Comparison of ENCODE assay signal across 8 cellular contexts in genomic region chr15:41494922-41495735, GRCh38. TPM values are rescaled to one million over a fixed set of nuclear protein-coding genes. Genes with fewer than 3 reads are reported as not detected.
DNase-seq lines count a peak whose midpoint lies in the region; ATAC-seq, FAIRE-seq and TF ChIP-seq lines count a peak whose summit lies in the region.

No MANE protein-coding gene starts in this region.

- no peak overlapping the region for H2AFZ ChIP-seq in fibroblast of lung (ENCODE audit: low read length)

- FAIRE-seq in small intestine (lab: Jason Lieb, UNC): no peak

- H3K9me3 ChIP-seq in fibroblast of lung (ENCODE audit: control insufficient read depth, insufficient read depth, low read depth, low read length) (no peaks in the 10 kb centered on the region), small intestine (ENCODE audit: control insufficient read depth, low read depth) (no peaks in the 10 kb centered on the region)

- WGBS in small intestine, 3 donors: 1 to 5% (median 3%) methylated on average over 41 to 60 of the region's 60 CpGs

- TF ChIP-seq CTCF in GM12864 (IDR thresholded peaks at IDR 0.05; ENCODE audit: low read depth, low read length, missing control alignments): no peak
- no peak for TF ChIP-seq CTCF in fibroblast of lung (conservative IDR thresholded peaks at IDR 0.05 in 1 of 2, IDR thresholded peaks at IDR 0.05 in 1 of 2; ENCODE audit: low read depth in 1 of 2, low read length in 2 of 2)

- peaks cover 46% of the 10 kb centered on the region for H3K27me3 Mint-ChIP-seq in activated CD4-positive, alpha-beta T cell treated with anti-CD3 and anti-CD28 coated beads, Interleukin-2, amount 10 ng/mL, durations not matched to agents 24 days and 14 days

- H3K27ac ChIP-seq in fibroblast of lung (ENCODE audit: insufficient read depth, low read length): no peak overlapping the region
- peak overlapping the region; percentile 94 to 95 for H3K27ac ChIP-seq in small intestine (ENCODE audit: low read depth in 1 of 2, low read length in 1 of 2)

- H3K4me3 Mint-ChIP-seq in activated CD4-positive, alpha-beta T cell treated with anti-CD3 and anti-CD28 coated beads, Interleukin-2, amount 10 ng/mL, durations not matched to agents 24 days and 14 days: peak overlapping the region; percentile 68

- H3K4me1 Mint-ChIP-seq in activated CD4-positive, alpha-beta T cell treated with anti-CD3 and anti-CD28 coated beads, Interleukin-2, amount 10 ng/mL, durations not matched to agents 24 days and 14 days: peaks cover 29% of the 10 kb centered on the region

- H4K20me1 ChIP-seq in fibroblast of lung (ENCODE audit: control insufficient read depth, extremely low read depth, insufficient read depth, low read length): no peaks in the 10 kb centered on the region

- intact Hi-C loops in activated CD4-positive, alpha-beta T cell treated with anti-CD3 and anti-CD28 coated beads, Interleukin-2, amount 10 ng/mL, durations not matched to agents 24 days and 14 days (cut with micrococcal nuclease): loop anchor here (5.0 kb wide), 6 partner anchors 73 to 1003 kb away; partner anchors contain the start of genes EHD4 and JMJD7

- no peaks in the 10 kb centered on the region for H3K36me3 Mint-ChIP-seq in activated CD4-positive, alpha-beta T cell treated with anti-CD3 and anti-CD28 coated beads, Interleukin-2, amount 10 ng/mL, durations not matched to agents 24 days and 14 days (ENCODE audit: low read depth)

- H3K4me3 ChIP-seq in GM12864 (ENCODE audit: low read depth, low read length) (peak overlapping the region; percentile 56), fibroblast of lung (replicated peaks in 1 of 4; ENCODE audit: control extremely low read depth in 1 of 4, insufficient read depth in 1 of 4, low read depth in 3 of 4, low read length in 4 of 4) (peak overlapping the region in 3 of 4 experiments; percentile 33 to 57 (median 56)), small intestine (ENCODE audit: low read depth in 1 of 2, low read length in 2 of 2) (peak overlapping the region in 1 of 2 donors; percentile 77)

- H3K27ac Mint-ChIP-seq in activated CD4-positive, alpha-beta T cell treated with anti-CD3 and anti-CD28 coated beads, Interleukin-2, amount 10 ng/mL, durations not matched to agents 24 days and 14 days: no peak overlapping the region

- no peaks in the 10 kb centered on the region for H3K79me2 ChIP-seq in fibroblast of lung (ENCODE audit: control insufficient read depth, insufficient read depth, low read length)

- peaks cover 18% of the 10 kb centered on the region for H3K4me1 ChIP-seq in fibroblast of lung (ENCODE audit: control insufficient read depth, extremely low read depth, insufficient read depth, low read length)
- H3K4me1 ChIP-seq in small intestine (ENCODE audit: control insufficient read depth in 2 of 2, insufficient read depth in 1 of 2, low read depth in 1 of 2, low read length in 1 of 2): peaks cover 3 to 11% of the 10 kb centered on the region in 2 donors

- no peaks in the 10 kb centered on the region for H3K36me3 ChIP-seq in fibroblast of lung (ENCODE audit: control insufficient read depth, insufficient read depth, low read length)
- no peaks in the 10 kb centered on the region for H3K36me3 ChIP-seq in small intestine (ENCODE audit: control insufficient read depth in 2 of 2, insufficient read depth in 2 of 2, low read length in 2 of 2)

- DNase-seq in GM12864 (ENCODE audit: low read depth) (no peak), fibroblast of lung (ENCODE audit: low read depth in 2 of 2) (no peak), small intestine (peak; percentile 42), NCI-H2196 (lab: John Stamatoyannopoulos, UW; ENCODE audit: unreplicated experiment) (no peak)
- DNase-seq in activated CD4-positive, alpha-beta T cell treated with anti-CD3 and anti-CD28 coated beads, Interleukin-2, amount 10 ng/mL, durations not matched to agents 24 days and 14 days: peak; percentile 80

- ATAC-seq in HG02885 (IDR thresholded peaks at IDR 0.05; ENCODE audit: poor library complexity, unreplicated experiment) (no peak), GM21786 (IDR thresholded peaks at IDR 0.05; ENCODE audit: unreplicated experiment) (no peak), HG03108 (IDR thresholded peaks at IDR 0.05; ENCODE audit: unreplicated experiment) (no peak)

- no peaks in the 10 kb centered on the region for H3K27me3 ChIP-seq in fibroblast of lung (ENCODE audit: control insufficient read depth, insufficient read depth, low read length)
- peaks cover 0 to 4% of the 10 kb centered on the region in 2 donors for H3K27me3 ChIP-seq in small intestine (ENCODE audit: control insufficient read depth in 2 of 2, insufficient read depth in 2 of 2, low read length in 2 of 2)

- H3K9me3 Mint-ChIP-seq in activated CD4-positive, alpha-beta T cell treated with anti-CD3 and anti-CD28 coated beads, Interleukin-2, amount 10 ng/mL, durations not matched to agents 24 days and 14 days: peaks cover 3% of the 10 kb centered on the region

- H3K4me2 ChIP-seq in fibroblast of lung (ENCODE audit: extremely low read depth, insufficient read depth, low read length): peak overlapping the region; percentile 46

- H3K9ac ChIP-seq in fibroblast of lung (ENCODE audit: insufficient read depth, low read length): no peak overlapping the region

RNA-seq across cellular contexts. Expression of gene ITPKA, which starts 1.5 kb away (rescaled TPM):
- 3.3 and 3.8 TPM in 2 replicates for total RNA-seq in activated CD4-positive, alpha-beta T cell treated with anti-CD3 and anti-CD28 coated beads, Interleukin-2, amount 10 ng/mL, durations not matched to agents 24 days and 14 days
- 3.9 and 35.0 TPM in 2 replicates for total RNA-seq in fibroblast of lung
- polyA plus RNA-seq in fibroblast of lung (0.32 and 2.9 TPM in 2 replicates), small intestine (10 to 100 TPM; 30.3 to 93.9 (median 49.4) TPM)
- polyA plus RNA-seq in fibroblast of lung (2012): 0.56 and 7.0 TPM in 2 replicates
- polyA minus RNA-seq in fibroblast of lung (ENCODE audit: low replicate concordance): 5.0 TPM in 1 of 2 replicates, not detected in the other

RNA-seq across cellular contexts. Expression of gene LTK, which starts 18.5 kb away (rescaled TPM):
- total RNA-seq in activated CD4-positive, alpha-beta T cell treated with anti-CD3 and anti-CD28 coated beads, Interleukin-2, amount 10 ng/mL, durations not matched to agents 24 days and 14 days: not detected in 2 replicates
- under 0.01 and 0.99 TPM in 2 replicates for total RNA-seq in fibroblast of lung
- polyA plus RNA-seq in fibroblast of lung (0.14 and 0.19 TPM in 2 replicates), small intestine (10 to 100 TPM; 17.4 to 68.4 (median 48.4) TPM)
- polyA plus RNA-seq in fibroblast of lung (2012): 0.48 and 0.71 TPM in 2 replicates
- polyA minus RNA-seq in fibroblast of lung (ENCODE audit: low replicate concordance): 0.59 and 0.67 TPM in 2 replicates

RNA-seq across cellular contexts. Expression of gene RPAP1, which starts 48.9 kb away (rescaled TPM):
- 56.5 and 61.3 TPM in 2 replicates for total RNA-seq in activated CD4-positive, alpha-beta T cell treated with anti-CD3 and anti-CD28 coated beads, Interleukin-2, amount 10 ng/mL, durations not matched to agents 24 days and 14 days
- total RNA-seq in fibroblast of lung: 14.4 and 18.0 TPM in 2 replicates
- 5.9 and 7.9 TPM in 2 replicates for polyA plus RNA-seq in fibroblast of lung
- 15.4 and 19.6 TPM in 2 replicates for polyA plus RNA-seq in fibroblast of lung (2012)
- 47.6 and 69.9 TPM in 2 replicates for polyA minus RNA-seq in fibroblast of lung (ENCODE audit: low replicate concordance)
- 10 to 100 TPM in 1 of 3 donors, 1 to 10 TPM in 2; 6.2 to 13.9 (median 6.5) TPM for polyA plus RNA-seq in small intestine

Comparison
In these comparisons a context has a peak if more than half of its experiments do, and no peak if none do; other contexts are left out.
1. DNase-seq: peak in activated CD4-positive, alpha-beta T cell treated with anti-CD3 and anti-CD28 coated beads, Interleukin-2, amount 10 ng/mL, durations not matched to agents 24 days and 14 days (single experiment) and small intestine (single experiment); none in GM12864 (single experiment), fibroblast of lung (0 of 2) and NCI-H2196 (single experiment).